Comparison of ENCODE assay signal across 1 cellular context in the genomic region with DNA sequence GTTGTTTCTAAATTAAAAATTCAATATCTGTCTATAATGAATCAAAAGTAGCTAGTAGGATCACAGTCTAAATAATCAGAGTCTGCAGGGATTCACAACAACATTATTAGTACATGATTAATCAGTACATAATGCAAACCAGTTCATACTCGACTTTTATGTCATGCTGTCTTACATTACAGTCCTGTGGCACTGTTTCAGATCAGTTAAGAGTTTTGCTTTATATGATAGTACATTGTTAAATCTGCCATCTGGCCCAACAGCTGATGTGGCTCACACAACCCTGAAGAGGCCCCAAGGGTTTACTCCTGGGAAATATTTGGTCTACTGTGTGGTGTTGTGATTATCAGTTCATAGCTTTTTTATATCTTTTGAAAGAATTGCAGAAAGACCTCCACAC.
TF ChIP-seq lines count a peak whose summit lies in the region.

No MANE protein-coding gene starts in this region.

TF ChIP-seq in SK-N-SH, 30 proteins besides CTCF, POLR2A, EP300 and RAD21 (continued from another document):
- no peak for TF ChIP-seq USF2 (IDR thresholded peaks at IDR 0.05; ENCODE audit: borderline replicate concordance, low read depth, low read length)
- TF ChIP-seq FOXJ3 (CRISPR knock-in tag; IDR thresholded peaks at IDR 0.05) = no peak
- no peak for TF ChIP-seq MEF2A (IDR thresholded peaks at IDR 0.05; ENCODE audit: borderline replicate concordance, low read depth)
